8 cellular contexts compared by ENCODE assay signal in genomic region chr9:27528886-27529315, GRCh38. TPM values are rescaled to one million over a fixed set of nuclear protein-coding genes. Genes with fewer than 3 reads are reported as not detected.
DNase-seq lines count a peak whose midpoint lies in the region; ATAC-seq and TF ChIP-seq lines count a peak whose summit lies in the region.

No MANE protein-coding gene starts in this region.

- no peaks in the 10 kb centered on the region for H3K9me3 ChIP-seq in adipocyte (ENCODE audit: control insufficient read depth, low read length)
- H3K9me3 ChIP-seq in prostate gland = no peaks in the 10 kb centered on the region

- peak overlapping the region; percentile 78 for H3K27ac ChIP-seq in prostate gland

- H3K27me3 ChIP-seq in adipocyte (replicated peaks; ENCODE audit: control insufficient read depth, insufficient read depth, low read length) (no peaks in the 10 kb centered on the region), prostate gland (replicated peaks; ENCODE audit: insufficient read depth) (no peaks in the 10 kb centered on the region)

- H3K4me3 ChIP-seq in adipocyte (ENCODE audit: low read length) (peak overlapping the region; percentile 85), prostate gland (peak overlapping the region; percentile 66 to 72)

- peak; percentile 20 for TF ChIP-seq POLR2A in prostate gland (IDR thresholded peaks at IDR 0.05)

- WGBS in prostate gland = under 1% methylated on average over 24 of the region's 25 CpGs

- no peak for TF ChIP-seq CTCF in prostate gland (IDR thresholded peaks at IDR 0.05)

- DNase-seq in RPMI8226 = peak; percentile 47
- DNase-seq in adipocyte (ENCODE audit: low read depth) = peak; percentile 44
- peak; percentile 54 for DNase-seq in left ventricle myocardium superior
- peak; percentile 17 for DNase-seq in prostate gland (ENCODE audit: low spot score)
- DNase-seq in NCI-H2029 treated with DMSO at 0.1 percent for 48 hours (lab: John Stamatoyannopoulos, UW) = no peak
- no peak for DNase-seq in GF-D8 (lab: John Stamatoyannopoulos, UW)

- H3K9ac ChIP-seq in adipocyte (ENCODE audit: low read length) = peak overlapping the region; percentile 75

- intact Hi-C loops in left ventricle myocardium superior (cut with micrococcal nuclease) = no loop called here
- intact Hi-C loops in prostate gland (cut with DNase I) = loop anchor here (2.0 to 5.0 kb wide), 2 partner anchors 56 to 192 kb away; no protein-coding TSS in a partner anchor

- ATAC-seq in GM18502 (IDR thresholded peaks at IDR 0.05; ENCODE audit: poor library complexity, unreplicated experiment) (peak; percentile 47), HG02678 (IDR thresholded peaks at IDR 0.05; ENCODE audit: unreplicated experiment) (peak; percentile 51), left ventricle myocardium superior (peak; percentile 76)

- H3K36me3 ChIP-seq in adipocyte (ENCODE audit: control insufficient read depth, insufficient read depth, low read length, severe bottlenecking) = no peaks in the 10 kb centered on the region
- H3K36me3 ChIP-seq in prostate gland = no peaks in the 10 kb centered on the region

- peaks cover 13% of the 10 kb centered on the region for H3K4me1 ChIP-seq in adipocyte (ENCODE audit: control insufficient read depth, insufficient read depth, low read length)
- peaks cover 4% of the 10 kb centered on the region for H3K4me1 ChIP-seq in prostate gland (replicated peaks)

RNA-seq across cellular contexts. Expression of gene MOB3B, which starts 0.7 kb away (rescaled TPM):
- 1.7 TPM for total RNA-seq in left ventricle myocardium superior
- total RNA-seq in prostate gland = 10 to 100 TPM in 1 of 2 donors, 1 to 10 TPM in 1; 3.1 to 17.8 TPM

RNA-seq across cellular contexts. Expression of gene IFNK, which starts 4.8 kb away (rescaled TPM):
- total RNA-seq in left ventricle myocardium superior (not detected), prostate gland (not detected)

RNA-seq across cellular contexts. Expression of gene C9orf72, which starts 44.4 kb away (rescaled TPM):
- 19.2 TPM for total RNA-seq in left ventricle myocardium superior
- 10 to 100 TPM; 14.2 to 23.4 TPM for total RNA-seq in prostate gland

Comparison
In these comparisons a context has a peak if more than half of its experiments do, and no peak if none do; other contexts are left out.
1. DNase-seq: peak in RPMI8226 (single experiment), adipocyte (single experiment), left ventricle myocardium superior (single experiment) and prostate gland (single experiment); none in NCI-H2029 treated with DMSO at 0.1 percent for 48 hours (single experiment) and GF-D8 (single experiment).
2. Peak in every context shown above with its lines, with median percentiles within 50 percentile points of each other: ATAC-seq.